14 cellular contexts compared by ENCODE assay signal in the genomic region with DNA sequence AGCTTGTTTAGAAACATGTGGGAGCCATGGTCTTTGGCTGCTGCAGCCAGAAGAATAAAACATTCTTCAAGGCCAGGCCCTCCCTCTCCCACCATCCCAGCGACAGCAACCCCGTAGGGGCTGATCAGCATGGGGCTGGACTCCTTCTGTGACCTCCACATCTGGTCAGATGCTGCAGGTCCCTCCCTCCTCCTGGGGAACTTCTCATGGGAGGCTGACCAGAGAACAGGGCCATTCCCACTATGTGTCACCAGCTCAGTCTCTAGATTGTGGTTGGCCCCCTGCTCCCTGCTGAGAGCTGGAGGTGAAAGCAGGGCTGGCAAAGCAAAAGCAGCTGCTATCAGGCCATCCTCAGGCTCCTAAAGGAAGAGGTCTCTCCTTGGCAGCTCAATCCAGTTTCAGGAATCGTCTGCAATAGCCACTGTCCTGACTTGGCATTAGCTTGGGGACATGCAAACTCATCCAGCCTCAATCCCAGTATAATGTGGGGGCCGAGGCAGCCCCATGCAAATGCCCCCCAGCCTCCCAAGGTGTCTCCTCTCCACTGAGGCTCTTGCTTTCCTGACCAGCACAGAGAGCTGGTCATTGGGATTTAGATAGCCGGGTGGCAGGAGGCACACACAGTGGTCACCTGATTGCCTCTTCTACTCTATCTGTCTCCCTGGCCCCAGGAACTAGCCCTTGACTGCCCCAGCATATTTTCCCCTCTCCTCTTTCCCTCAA.
DNase-seq lines count a peak whose midpoint lies in the region; ATAC-seq lines count a peak whose summit lies in the region.
"Had no signal": no experiment of that assay in that cellular context is flagged by ENCODE, and none has a peak within 500 bp of the region (broad histone marks: within the 10 kb centered on the region; RNA-seq: fewer than 3 reads in every experiment).

No MANE protein-coding gene starts in this region.

- H3K4me3 ChIP-seq in MG63: no peak overlapping the region
- H3K4me3 ChIP-seq: upper lobe of left lung had no signal

- H3K4me1 Mint-ChIP-seq in effector memory CD8-positive, alpha-beta T cell (ENCODE audit: low read depth in 2 of 2): no peaks in the 10 kb centered on the region
- no peaks in the 10 kb centered on the region for H3K4me1 Mint-ChIP-seq in activated CD4-positive, alpha-beta T cell treated with anti-CD3 and anti-CD28 coated beads, Interleukin-2, amount 10 ng/mL, durations not matched to agents 24 days and 14 days
- H3K4me1 Mint-ChIP-seq: activated CD4-positive, alpha-beta memory T cell treated with anti-CD3 and anti-CD28 coated beads, Interleukin-2, amount 10 ng/mL, durations not matched to agents 7 days and 5 days; activated naive CD8-positive, alpha-beta T cell treated with anti-CD3 and anti-CD28 coated beads, Interleukin-2, amount 50 U/mL, for 24 hours had no signal

- H3K9me3 ChIP-seq in MG63: no peaks in the 10 kb centered on the region
- H3K9me3 ChIP-seq: upper lobe of left lung had no signal

- peak; percentile 59 for DNase-seq in MG63
- peak; percentile 39 for DNase-seq in pons (ENCODE audit: low spot score)
- no peak for DNase-seq in effector memory CD8-positive, alpha-beta T cell
- no peak for DNase-seq in activated CD4-positive, alpha-beta T cell treated with anti-CD3 and anti-CD28 coated beads, Interleukin-2, amount 10 ng/mL, durations not matched to agents 24 days and 14 days
- DNase-seq in DMS53 (lab: John Stamatoyannopoulos, UW): no peak
- DNase-seq: activated CD4-positive, alpha-beta memory T cell treated with anti-CD3 and anti-CD28 coated beads, Interleukin-2, amount 10 ng/mL, durations not matched to agents 7 days and 5 days; activated naive CD8-positive, alpha-beta T cell treated with anti-CD3 and anti-CD28 coated beads, Interleukin-2, amount 50 U/mL, for 24 hours; effector CD4-positive, alpha-beta T cell; hypothalamus; retina; T-helper 1 cell had no signal

- peak; percentile 42 for ATAC-seq in GM19023 (IDR thresholded peaks at IDR 0.05; ENCODE audit: unreplicated experiment)
- peak; percentile 50 for ATAC-seq in HG02642 (IDR thresholded peaks at IDR 0.05; ENCODE audit: poor library complexity, unreplicated experiment)
- no peak for ATAC-seq in effector memory CD8-positive, alpha-beta T cell (replicated peaks)

- H3K36me3 Mint-ChIP-seq in effector memory CD8-positive, alpha-beta T cell (ENCODE audit: insufficient read depth): no peaks in the 10 kb centered on the region
- no peaks in the 10 kb centered on the region for H3K36me3 Mint-ChIP-seq in activated CD4-positive, alpha-beta T cell treated with anti-CD3 and anti-CD28 coated beads, Interleukin-2, amount 10 ng/mL, durations not matched to agents 24 days and 14 days (ENCODE audit: low read depth)

- intact Hi-C loops in activated CD4-positive, alpha-beta T cell treated with anti-CD3 and anti-CD28 coated beads, Interleukin-2, amount 10 ng/mL, durations not matched to agents 24 days and 14 days (cut with micrococcal nuclease): no loop called here

- no peak overlapping the region for H3K4me3 Mint-ChIP-seq in effector memory CD8-positive, alpha-beta T cell
- H3K4me3 Mint-ChIP-seq in activated CD4-positive, alpha-beta T cell treated with anti-CD3 and anti-CD28 coated beads, Interleukin-2, amount 10 ng/mL, durations not matched to agents 24 days and 14 days: no peak overlapping the region
- H3K4me3 Mint-ChIP-seq: activated CD4-positive, alpha-beta memory T cell treated with anti-CD3 and anti-CD28 coated beads, Interleukin-2, amount 10 ng/mL, durations not matched to agents 7 days and 5 days; activated naive CD8-positive, alpha-beta T cell treated with anti-CD3 and anti-CD28 coated beads, Interleukin-2, amount 50 U/mL, for 24 hours had no signal

- H3K27ac Mint-ChIP-seq in effector memory CD8-positive, alpha-beta T cell: no peak overlapping the region
- H3K27ac Mint-ChIP-seq in activated CD4-positive, alpha-beta T cell treated with anti-CD3 and anti-CD28 coated beads, Interleukin-2, amount 10 ng/mL, durations not matched to agents 24 days and 14 days: no peak overlapping the region
- H3K27ac Mint-ChIP-seq: activated CD4-positive, alpha-beta memory T cell treated with anti-CD3 and anti-CD28 coated beads, Interleukin-2, amount 10 ng/mL, durations not matched to agents 7 days and 5 days; activated naive CD8-positive, alpha-beta T cell treated with anti-CD3 and anti-CD28 coated beads, Interleukin-2, amount 50 U/mL, for 24 hours had no signal

- H3K9me3 Mint-ChIP-seq in effector memory CD8-positive, alpha-beta T cell: no peaks in the 10 kb centered on the region
- no peaks in the 10 kb centered on the region for H3K9me3 Mint-ChIP-seq in activated CD4-positive, alpha-beta T cell treated with anti-CD3 and anti-CD28 coated beads, Interleukin-2, amount 10 ng/mL, durations not matched to agents 24 days and 14 days
- H3K9me3 Mint-ChIP-seq: activated CD4-positive, alpha-beta memory T cell treated with anti-CD3 and anti-CD28 coated beads, Interleukin-2, amount 10 ng/mL, durations not matched to agents 7 days and 5 days; activated naive CD8-positive, alpha-beta T cell treated with anti-CD3 and anti-CD28 coated beads, Interleukin-2, amount 50 U/mL, for 24 hours had no signal

- no peaks in the 10 kb centered on the region for H3K27me3 Mint-ChIP-seq in effector memory CD8-positive, alpha-beta T cell
- H3K27me3 Mint-ChIP-seq in activated CD4-positive, alpha-beta T cell treated with anti-CD3 and anti-CD28 coated beads, Interleukin-2, amount 10 ng/mL, durations not matched to agents 24 days and 14 days: peaks cover 16% of the 10 kb centered on the region
- H3K27me3 Mint-ChIP-seq: activated CD4-positive, alpha-beta memory T cell treated with anti-CD3 and anti-CD28 coated beads, Interleukin-2, amount 10 ng/mL, durations not matched to agents 7 days and 5 days; activated naive CD8-positive, alpha-beta T cell treated with anti-CD3 and anti-CD28 coated beads, Interleukin-2, amount 50 U/mL, for 24 hours had no signal

- H3K27me3 ChIP-seq in MG63: 0 out of 2 replicates have a peak, but pooled peaks cover 2% of the 10 kb centered on the region
- H3K27me3 ChIP-seq: upper lobe of left lung had no signal

- no peaks in the 10 kb centered on the region for H3K36me3 ChIP-seq in MG63
- H3K36me3 ChIP-seq: upper lobe of left lung had no signal

Comparison
In these comparisons a context has a peak if more than half of its experiments do, and no peak if none do; other contexts are left out.
1. DNase-seq: peak in MG63 (single experiment) and pons (single experiment); none in effector memory CD8-positive, alpha-beta T cell (0 of 3), activated CD4-positive, alpha-beta T cell treated with anti-CD3 and anti-CD28 coated beads, Interleukin-2, amount 10 ng/mL, durations not matched to agents 24 days and 14 days (single experiment) and DMS53 (single experiment).